In genomic region chr7:102326156-102326914, GRCh38 we compare ENCODE assay signal across 19 cellular contexts. TPM values are rescaled to one million over a fixed set of nuclear protein-coding genes. Genes with fewer than 3 reads are reported as not detected.
DNase-seq lines count a peak whose midpoint lies in the region; ATAC-seq, FAIRE-seq and TF ChIP-seq lines count a peak whose summit lies in the region.
"Had no signal": no experiment of that assay in that cellular context is flagged by ENCODE, and none has a peak within 500 bp of the region (broad histone marks: within the 10 kb centered on the region; RNA-seq: fewer than 3 reads in every experiment).

No MANE protein-coding gene starts in this region.

- H3K9me3 ChIP-seq in SU-DHL-6 (ENCODE audit: insufficient read depth, low read length): no peaks in the 10 kb centered on the region
- H3K9me3 ChIP-seq in spleen: no peaks in the 10 kb centered on the region
- H3K9me3 ChIP-seq: BLaER1 had no signal

- H3K27me3 ChIP-seq in SU-DHL-6 (ENCODE audit: low read length) (no peaks in the 10 kb centered on the region), spleen (replicated peaks in 1 of 7) (peaks cover 0 to 15% (median 0%) of the 10 kb centered on the region in 7 donors)

- H3K9me3 Mint-ChIP-seq in HFFc6: no peaks in the 10 kb centered on the region

- ATAC-seq in GM19397 (IDR thresholded peaks at IDR 0.05; ENCODE audit: unreplicated experiment) (no peak), GM19351 (IDR thresholded peaks at IDR 0.05; ENCODE audit: unreplicated experiment) (no peak)
- ATAC-seq: HepG2, Panc1 had no signal

- no peaks in the 10 kb centered on the region for H3K36me3 Mint-ChIP-seq in HFFc6 (ENCODE audit: low read depth)
- H3K36me3 Mint-ChIP-seq: CD4-positive, alpha-beta memory T cell had no signal

- H3K4me2 ChIP-seq in SU-DHL-6 (ENCODE audit: low read depth, low read length, poor library complexity, severe bottlenecking): peak overlapping the region; percentile 83
- H3K4me2 ChIP-seq: BLaER1 had no signal

- FAIRE-seq in D721Med (lab: Jason Lieb, UNC): no peak
- FAIRE-seq: A204.1, HepG2 had no signal

- peaks cover 0 to 12% (median 3%) of the 10 kb centered on the region in 6 donors for H3K4me1 ChIP-seq in spleen

- peaks cover 4% of the 10 kb centered on the region; the same call in 1 of the 2 replicates for H3K4me1 Mint-ChIP-seq in HFFc6 (ENCODE audit: low read depth)
- H3K4me1 Mint-ChIP-seq: CD4-positive, alpha-beta memory T cell had no signal

- intact Hi-C loops in spleen (cut with DNase I; ENCODE audit: low total_unique reads): no loop called here

- no peaks in the 10 kb centered on the region for H3K9me2 ChIP-seq in SU-DHL-6 (replicated peaks; ENCODE audit: insufficient read depth, low read length)

- H2AFZ ChIP-seq in SU-DHL-6 (ENCODE audit: low read depth, low read length, severe bottlenecking): no peak overlapping the region

- peak overlapping the region; percentile 76 for H3K9ac ChIP-seq in SU-DHL-6 (ENCODE audit: low read length)
- H3K9ac ChIP-seq: BLaER1 had no signal

- no peaks in the 10 kb centered on the region for H4K20me1 ChIP-seq in SU-DHL-6 (ENCODE audit: low read depth, low read length)
- H4K20me1 ChIP-seq: BLaER1 had no signal

- TF ChIP-seq POLR2A in spleen (IDR thresholded peaks at IDR 0.05): no peak

- TF ChIP-seq CTCF in D721Med (IDR thresholded peaks at IDR 0.05; ENCODE audit: insufficient read depth, missing control alignments): no peak
- TF ChIP-seq CTCF in HFFc6 (IDR thresholded peaks at IDR 0.05): peak; percentile 15; the same call in 1 of the 2 replicates
- TF ChIP-seq CTCF in SU-DHL-6 (IDR thresholded peaks at IDR 0.05; ENCODE audit: insufficient read depth, low read length, poor library complexity, severe bottlenecking): no peak
- TF ChIP-seq CTCF in spleen (IDR thresholded peaks at IDR 0.05 in 8 of 11, conservative IDR thresholded peaks at IDR 0.05 in 3 of 11): no peak

- H3K27ac ChIP-seq in SU-DHL-6 (ENCODE audit: low read depth, low read length): peak overlapping the region; percentile 96
- H3K27ac ChIP-seq in spleen: no peak overlapping the region
- H3K27ac ChIP-seq: BLaER1 had no signal

- peaks cover 40% of the 10 kb centered on the region for H3K79me2 ChIP-seq in SU-DHL-6 (ENCODE audit: insufficient read depth, low read length)

- WGBS in spleen, 5 donors: 90 to 95% (median 91%) methylated on average over 10 to 12 of the region's 12 CpGs

- H3K4me3 ChIP-seq in SU-DHL-6 (ENCODE audit: insufficient read depth, low read length, poor library complexity, severe bottlenecking) (peak overlapping the region; percentile 71), spleen (no peak overlapping the region)
- H3K4me3 ChIP-seq: BLaER1 had no signal

- DNase-seq in D721Med (ENCODE audit: insufficient read length, low spot score): peak; percentile 21
- no peak for DNase-seq in HFFc6
- DNase-seq in spleen: peak; percentile 28
- DNase-seq in DMS 273 (lab: John Stamatoyannopoulos, UW; ENCODE audit: unreplicated experiment): no peak
- DNase-seq: CD4-positive, alpha-beta memory T cell; GOT3; KBM-7; MV-4-11; NCI-H187; NCI-H226; NCI-H524 had no signal

- H3K36me3 ChIP-seq in SU-DHL-6 (ENCODE audit: low read length) (peaks cover 6% of the 10 kb centered on the region), spleen (peaks cover 0 to 5% (median 0%) of the 10 kb centered on the region in 6 donors)
- H3K36me3 ChIP-seq: BLaER1 had no signal

- no peak overlapping the region for H3K27ac Mint-ChIP-seq in HFFc6
- H3K27ac Mint-ChIP-seq: CD4-positive, alpha-beta memory T cell had no signal

- peaks cover 43% of the 10 kb centered on the region for H3K27me3 Mint-ChIP-seq in HFFc6 (ENCODE audit: insufficient read depth)

- no peak overlapping the region for H3K4me3 Mint-ChIP-seq in HFFc6
- H3K4me3 Mint-ChIP-seq: CD4-positive, alpha-beta memory T cell had no signal

- peaks cover 88% of the 10 kb centered on the region for H3F3A ChIP-seq in SU-DHL-6 (ENCODE audit: insufficient read depth)

RNA-seq across cellular contexts. Expression of gene SPDYE6, which starts 29.9 kb away (rescaled TPM):
- total RNA-seq in HFFc6 (2021; fragmentation: NEBNext Ultra II Directional; extraction: Animal tissue kit (Norgen Biotek cat#: 25700)): not detected
- total RNA-seq in spleen: not detected
- polyA plus RNA-seq in spleen: under 1 TPM in 1 of 3 donors, not detected in 2; 0.06 TPM
- total RNA-seq: CD4-positive, alpha-beta memory T cell; SK-MEL-5 had no signal
- polyA plus RNA-seq: HepG2 had no signal

RNA-seq across cellular contexts. Expression of gene SH2B2, which starts 39.7 kb away (rescaled TPM):
- total RNA-seq in HFFc6 (2021; fragmentation: NEBNext Ultra II Directional; extraction: Animal tissue kit (Norgen Biotek cat#: 25700)): 1 to 10 TPM; 1.2 to 3.2 (median 1.6) TPM
- total RNA-seq in spleen: 10 to 100 TPM; 23.2 to 36.9 (median 29.4) TPM
- polyA plus RNA-seq in spleen: 10 to 100 TPM; 13.4 to 31.2 (median 15.5) TPM

Comparison
In these comparisons a context has a peak if more than half of its experiments do, and no peak if none do; other contexts are left out.
1. DNase-seq: peak in D721Med (single experiment) and spleen (single experiment); none in HFFc6 (single experiment) and DMS 273 (single experiment).
2. RNA of gene SH2B2, which starts 39.7 kb away (total RNA-seq): 23.2 to 36.9 TPM in spleen; 1.2 to 3.2 TPM in HFFc6; every median in the first group is over 4 times any median in the second.